In the genomic region with DNA sequence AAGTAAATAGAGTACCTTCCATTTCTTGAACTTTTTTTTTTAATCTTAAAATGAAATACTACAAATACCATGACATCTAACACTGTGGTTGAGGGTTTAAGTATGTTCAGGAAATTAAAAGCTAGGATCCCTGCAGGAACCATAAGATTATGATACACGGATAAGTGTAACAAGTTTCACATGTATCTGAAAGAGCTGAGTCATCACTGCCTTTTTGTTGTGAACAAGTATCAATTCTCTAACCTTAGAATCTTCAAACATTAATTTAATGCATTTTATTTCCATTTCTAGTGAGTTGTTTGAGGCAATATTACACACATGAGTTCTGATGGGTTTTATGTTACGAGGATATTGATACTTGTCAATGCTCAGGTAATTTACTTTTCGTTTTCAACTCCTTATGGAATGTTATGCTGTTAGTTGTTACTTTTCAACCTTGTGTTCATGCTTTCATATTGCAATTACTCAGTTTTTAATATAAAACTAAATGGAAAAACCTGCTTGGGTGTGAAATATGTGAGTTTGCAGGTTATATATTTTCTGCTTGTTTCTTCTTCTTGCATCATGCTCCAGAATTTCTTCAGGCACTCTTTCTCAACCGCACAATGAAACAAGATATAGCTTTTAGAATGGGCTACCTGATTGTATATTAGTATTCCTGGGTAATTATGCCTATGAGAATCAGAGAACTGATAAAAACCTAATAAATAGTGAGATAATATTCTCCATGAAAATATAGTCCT, we compare ENCODE assay signal across 27 cellular contexts.
"Had no signal": no experiment of that assay in that cellular context is flagged by ENCODE, and none has a peak within 500 bp of the region (broad histone marks: within the 10 kb centered on the region; RNA-seq: fewer than 3 reads in every experiment).

No MANE protein-coding gene starts in this region.

- H3K9me3 ChIP-seq: ascending aorta, body of pancreas, SJSA1 had no signal

- H3K27me3 ChIP-seq: ascending aorta, body of pancreas, SJSA1 had no signal

- FAIRE-seq: bronchial epithelial cell, RCC 7860 had no signal

- H3K4me1 ChIP-seq: ascending aorta, body of pancreas, SJSA1 had no signal

- H3K4me3 ChIP-seq: ascending aorta, body of pancreas, coronary artery, SJSA1 had no signal

- ATAC-seq: activated naive CD4-positive, alpha-beta T cell treated with anti-CD3 and anti-CD28 coated beads, Interleukin-2, amount 50 U/mL, for 72 hours; activated naive CD8-positive, alpha-beta T cell treated with anti-CD3 and anti-CD28 coated beads, Interleukin-2, amount 50 U/mL, for 24 hours; activated T-cell treated with anti-CD3 and anti-CD28 coated beads, Interleukin-2, amount 50 U/mL, for 4 hours; body of pancreas; PC-3 had no signal

- H3K36me3 ChIP-seq: ascending aorta, SJSA1 had no signal

- H3K27ac ChIP-seq: ascending aorta, body of pancreas, coronary artery, SJSA1 had no signal

- DNase-seq: activated B cell treated with CpG ODN at 0.5 μM for 24 hours; activated CD4-positive, alpha-beta memory T cell treated with anti-CD3 and anti-CD28 coated beads for 36 hours; activated CD4-positive, alpha-beta T cell treated with anti-CD3 and anti-CD28 coated beads for 1 hour; activated CD4-positive, alpha-beta T cell treated with anti-CD3 and anti-CD28 coated beads, Interleukin-2, amount 10 ng/mL, durations not matched to agents 24 days and 14 days; activated CD8-positive, alpha-beta memory T cell treated with anti-CD3 and anti-CD28 coated beads for 24 hours; activated effector memory CD4-positive, alpha-beta T cell treated with anti-CD3 and anti-CD28 coated beads, Interleukin-2, amount 50 U/mL, for 16 hours; activated naive CD4-positive, alpha-beta T cell treated with Interleukin-2 at 50 U/mL for 16 hours; activated naive CD8-positive, alpha-beta T cell treated with anti-CD3 and anti-CD28 coated beads, Interleukin-2, amount 50 U/mL, for 24 hours; activated T-cell treated with anti-CD3 and anti-CD28 coated beads, Interleukin-2, amount 50 U/mL, for 4 hours; amniotic stem cell; body of pancreas; central memory CD4-positive, alpha-beta T cell; NCI-H1092; NCI-H1417 treated with DMSO at 0.1 percent for 48 hours; NCI-H1694; NCI-H2029; NCI-H2107; NCI-H510A treated with DMSO at 0.1 percent for 48 hours; NCI-H774; PC-3; SHP77 had no signal
